13 cellular contexts compared by ENCODE assay signal in genomic region chr14:91383439-91383838, GRCh38. TPM values are rescaled to one million over a fixed set of nuclear protein-coding genes. Genes with fewer than 3 reads are reported as not detected.
DNase-seq lines count a peak whose midpoint lies in the region; ATAC-seq and TF ChIP-seq lines count a peak whose summit lies in the region.
"Had no signal": no experiment of that assay in that cellular context is flagged by ENCODE, and none has a peak within 500 bp of the region (broad histone marks: within the 10 kb centered on the region; RNA-seq: fewer than 3 reads in every experiment).

No MANE protein-coding gene starts in this region.

- intact Hi-C loops in CD4-positive, alpha-beta T cell (cut with DNase I, micrococcal nuclease), result no loop called here
- intact Hi-C loops in MCF 10A (cut with micrococcal nuclease) (no loop called here), ascending aorta (cut with DNase I) (no loop called here)

- no peaks in the 10 kb centered on the region for H3K9me3 ChIP-seq in CD4-positive, alpha-beta T cell (ENCODE audit: control insufficient read depth, low read length)
- H3K9me3 ChIP-seq in ascending aorta, result no peaks in the 10 kb centered on the region
- H3K9me3 ChIP-seq: SJSA1 had no signal

- H3K27me3 Mint-ChIP-seq in CD4-positive, alpha-beta T cell, result no peaks in the 10 kb centered on the region
- peaks cover 2 to 11% (median 9%) of the 10 kb centered on the region in 3 donors for H3K27me3 Mint-ChIP-seq in immature natural killer cell (ENCODE audit: low read depth in 3 of 3)
- H3K27me3 Mint-ChIP-seq in MCF 10A (ENCODE audit: insufficient read depth, unreplicated experiment), result no peaks in the 10 kb centered on the region

- H3K4me3 Mint-ChIP-seq in CD4-positive, alpha-beta T cell, result no peak overlapping the region
- H3K4me3 Mint-ChIP-seq in immature natural killer cell (peak overlapping the region in 4 of 5 donors; percentile 5 to 74 (median 16)), MCF 10A (ENCODE audit: unreplicated experiment) (no peak overlapping the region)

- H3K27ac ChIP-seq in CD4-positive, alpha-beta T cell (ENCODE audit: low read depth, low read length), result no peak overlapping the region
- H3K27ac ChIP-seq in ascending aorta, result no peak overlapping the region
- H3K27ac ChIP-seq: coronary artery, SJSA1 had no signal

- no peak overlapping the region for H3K4me3 ChIP-seq in ascending aorta
- H3K4me3 ChIP-seq: coronary artery, SJSA1 had no signal

- DNase-seq in CD4-positive, alpha-beta T cell, result no peak
- DNase-seq in DMS79 treated with DMSO at 0.1 percent for 48 hours (lab: John Stamatoyannopoulos, UW) (peak; percentile 73), NCI-H748 treated with DMSO at 0.1 percent for 48 hours (lab: John Stamatoyannopoulos, UW) (peak; percentile 90), immature natural killer cell (no peak), MCF 10A (ENCODE audit: unreplicated experiment) (no peak), ascending aorta (ENCODE audit: low spot score in 2 of 2) (no peak), HT-29 (ENCODE audit: low spot score) (no peak)
- DNase-seq in stimulated activated CD4-positive, alpha-beta T cell treated with anti-CD3 and anti-CD28 coated beads, Interleukin-15, amount 100 ng/mL, for 24 hours, result no peak
- DNase-seq: DMS 273 treated with DMSO at 0.1 percent for 48 hours, NCI-H1694 treated with DMSO at 0.1 percent for 48 hours had no signal

- TF ChIP-seq CTCF in CD4-positive, alpha-beta T cell (IDR thresholded peaks at IDR 0.05), result no peak
- no peak for TF ChIP-seq CTCF in MCF 10A (IDR thresholded peaks at IDR 0.05; ENCODE audit: unreplicated experiment)
- no peak for TF ChIP-seq CTCF in ascending aorta (IDR thresholded peaks at IDR 0.05)

- POLR2A ChIA-PET in CD4-positive, alpha-beta T cell (lab: Charles Lee), result no interaction called here
- POLR2A ChIA-PET in MCF 10A (lab: Yijun Ruan, JAX), result no interaction called here

- H3K27ac Mint-ChIP-seq in CD4-positive, alpha-beta T cell, result peak overlapping the region; percentile 96
- H3K27ac Mint-ChIP-seq in immature natural killer cell, result peak overlapping the region; percentile 80 to 99 (median 98)
- no peak overlapping the region for H3K27ac Mint-ChIP-seq in MCF 10A (ENCODE audit: low read depth, unreplicated experiment)

- H3K36me3 ChIP-seq in ascending aorta, result no peaks in the 10 kb centered on the region
- H3K36me3 ChIP-seq: SJSA1 had no signal

- H3K4me1 Mint-ChIP-seq in CD4-positive, alpha-beta T cell (ENCODE audit: low read depth), result peaks cover 97% of the 10 kb centered on the region
- H3K4me1 Mint-ChIP-seq in immature natural killer cell (peaks cover 99 to 100% of the 10 kb centered on the region in 2 donors), MCF 10A (ENCODE audit: insufficient read depth, unreplicated experiment) (peaks cover 19% of the 10 kb centered on the region)

- no peaks in the 10 kb centered on the region for H3K9me3 Mint-ChIP-seq in CD4-positive, alpha-beta T cell
- H3K9me3 Mint-ChIP-seq in immature natural killer cell, result no peaks in the 10 kb centered on the region
- H3K9me3 Mint-ChIP-seq in MCF 10A (ENCODE audit: unreplicated experiment), result no peaks in the 10 kb centered on the region

- CTCF ChIA-PET in CD4-positive, alpha-beta T cell (lab: Charles Lee), result no interaction called here
- CTCF ChIA-PET in MCF 10A (lab: Yijun Ruan, JAX), result no interaction called here

- H3K36me3 Mint-ChIP-seq in CD4-positive, alpha-beta T cell (ENCODE audit: low read depth), result peaks cover 82% of the 10 kb centered on the region
- H3K36me3 Mint-ChIP-seq in immature natural killer cell (peaks cover 0 to 4% (median 3%) of the 10 kb centered on the region in 3 donors), MCF 10A (ENCODE audit: insufficient read depth, unreplicated experiment) (peaks cover 6% of the 10 kb centered on the region)

- no peaks in the 10 kb centered on the region for H3K27me3 ChIP-seq in CD4-positive, alpha-beta T cell (ENCODE audit: control insufficient read depth, insufficient read depth, low read length)
- H3K27me3 ChIP-seq in ascending aorta, result no peaks in the 10 kb centered on the region
- H3K27me3 ChIP-seq: SJSA1 had no signal

- H3K4me1 ChIP-seq in ascending aorta, result no peaks in the 10 kb centered on the region
- H3K4me1 ChIP-seq: SJSA1 had no signal

- ATAC-seq in CD4-positive, alpha-beta T cell (ENCODE audit: poor library complexity), result no peak
- ATAC-seq: activated CD4-positive, CD25-positive, alpha-beta regulatory T cell treated with anti-CD3 and anti-CD28 coated beads, Interleukin-2, amount 50 U/mL, for 24 hours had no signal

- no TSS peak for BruUV-seq in MCF 10A (replicated peaks; lab: Mats Ljungman, UMichigan)

RNA-seq across cellular contexts. Expression of gene CCDC88C, which starts 34.2 kb away (rescaled TPM):
- total RNA-seq in CD4-positive, alpha-beta T cell, result 100 to 1,000 TPM; 269 to 287 TPM
- 10 to 100 TPM; 19.5 to 58.2 (median 21.2) TPM for polyA plus RNA-seq in immature natural killer cell
- total RNA-seq in MCF 10A (2022) (11.4 and 19.7 TPM in 2 replicates), ascending aorta (9.2 TPM)
- total RNA-seq in HT-29 (2014; rRNA removed; shearing (Covaris generic)), result 41.7 and 45.3 TPM in 2 replicates
- total RNA-seq: SJSA1 had no signal

Comparison
In these comparisons a context has a peak if more than half of its experiments do, and no peak if none do; other contexts are left out.
1. DNase-seq: peak in DMS79 treated with DMSO at 0.1 percent for 48 hours (single experiment) and NCI-H748 treated with DMSO at 0.1 percent for 48 hours (single experiment); none in CD4-positive, alpha-beta T cell (0 of 10), immature natural killer cell (0 of 3), stimulated activated CD4-positive, alpha-beta T cell treated with anti-CD3 and anti-CD28 coated beads, Interleukin-15, amount 100 ng/mL, for 24 hours (single experiment), MCF 10A (single experiment), ascending aorta (0 of 2) and HT-29 (single experiment).
2. H3K4me3 Mint-ChIP-seq: peak in immature natural killer cell (4 of 5); none in CD4-positive, alpha-beta T cell (single experiment) and MCF 10A (single experiment).